ENCODE assay signal across 33 cellular contexts in genomic region chr1:26130695-26131094, GRCh38. TPM values are rescaled to one million over a fixed set of nuclear protein-coding genes. Genes with fewer than 3 reads are reported as not detected.
"Had no signal": no experiment of that assay in that cellular context is flagged by ENCODE, and none has a peak within 500 bp of the region (broad histone marks: within the 10 kb centered on the region; RNA-seq: fewer than 3 reads in every experiment).

No MANE protein-coding gene starts in this region.

- ATAC-seq: activated CD4-positive, alpha-beta T cell treated with anti-CD3 and anti-CD28 coated beads for 36 hours; activated CD4-positive, CD25-positive, alpha-beta regulatory T cell treated with anti-CD3 and anti-CD28 coated beads, Interleukin-2, amount 50 U/mL, for 24 hours; activated naive CD8-positive, alpha-beta T cell treated with anti-CD3 and anti-CD28 coated beads, Interleukin-2, amount 50 U/mL, for 24 hours; activated T-cell treated with anti-CD3 and anti-CD28 coated beads, Interleukin-2, amount 50 U/mL, for 4 hours; activated T-helper 17 cell treated with anti-CD3 and anti-CD28 coated beads, Interleukin-2, amount 50 U/mL, for 72 hours; body of pancreas; effector memory CD8-positive, alpha-beta T cell; foreskin keratinocyte; heart left ventricle; T-helper 17 cell had no signal

- H3K36me3 Mint-ChIP-seq: activated naive CD4-positive, alpha-beta T cell treated with anti-CD3 and anti-CD28 coated beads, Interleukin-2, amount 50 U/mL, for 24 hours; activated naive CD8-positive, alpha-beta T cell treated with anti-CD3 and anti-CD28 coated beads for 36 hours had no signal

- H3K27me3 Mint-ChIP-seq: activated CD4-positive, alpha-beta T cell treated with anti-CD3 and anti-CD28 coated beads for 36 hours; activated CD4-positive, alpha-beta T cell treated with anti-CD3 and anti-CD28 coated beads, Interleukin-2, amount 10 ng/mL, durations not matched to agents 24 days and 14 days; activated naive CD4-positive, alpha-beta T cell treated with anti-CD3 and anti-CD28 coated beads, Interleukin-2, amount 50 U/mL, for 24 hours; activated naive CD8-positive, alpha-beta T cell treated with anti-CD3 and anti-CD28 coated beads for 36 hours; activated T-helper 17 cell treated with anti-CD3 and anti-CD28 coated beads, Interleukin-2, amount 50 U/mL, for 72 hours; T-helper 17 cell had no signal

- DNase-seq: activated B cell treated with CpG ODN at 0.5 μM for 24 hours; activated CD4-positive, alpha-beta memory T cell treated with anti-CD3 and anti-CD28 coated beads, Interleukin-2, amount 10 ng/mL, durations not matched to agents 7 days and 5 days; activated CD4-positive, alpha-beta T cell treated with anti-CD3 and anti-CD28 coated beads for 36 hours; activated CD4-positive, alpha-beta T cell treated with anti-CD3 and anti-CD28 coated beads, Interleukin-2, amount 10 ng/mL, durations not matched to agents 24 days and 14 days; activated CD4-positive, alpha-beta T cell treated with anti-CD3 and anti-CD28 coated beads, Interleukin-2, amount 50 U/mL, for 4 hours; activated effector memory CD4-positive, alpha-beta T cell treated with anti-CD3 and anti-CD28 coated beads, Interleukin-2, amount 50 U/mL, for 16 hours; activated naive CD4-positive, alpha-beta T cell treated with anti-CD3 and anti-CD28 coated beads for 36 hours; activated naive CD8-positive, alpha-beta T cell treated with anti-CD3 and anti-CD28 coated beads for 36 hours; activated naive CD8-positive, alpha-beta T cell treated with anti-CD3 and anti-CD28 coated beads, Interleukin-2, amount 50 U/mL, for 24 hours; activated T-cell treated with anti-CD3 and anti-CD28 coated beads, Interleukin-2, amount 50 U/mL, for 4 hours; adrenal gland; amygdala; aorta; body of pancreas; caudate nucleus; cortex of kidney; dermis blood vessel endothelial cell; effector CD4-positive, alpha-beta T cell; effector memory CD8-positive, alpha-beta T cell; erythroblast; foreskin keratinocyte; gastrocnemius medialis; glutamatergic neuron; heart left ventricle; T-helper 17 cell; T1000; WERI-Rb-1 had no signal

- H3K9me3 Mint-ChIP-seq: activated B cell treated with CpG ODN at 0.5 μM for 24 hours; activated CD4-positive, alpha-beta memory T cell treated with anti-CD3 and anti-CD28 coated beads, Interleukin-2, amount 10 ng/mL, durations not matched to agents 7 days and 5 days; activated CD4-positive, alpha-beta T cell treated with anti-CD3 and anti-CD28 coated beads, Interleukin-2, amount 10 ng/mL, durations not matched to agents 24 days and 14 days; activated naive CD4-positive, alpha-beta T cell treated with anti-CD3 and anti-CD28 coated beads for 36 hours; activated naive CD4-positive, alpha-beta T cell treated with anti-CD3 and anti-CD28 coated beads, Interleukin-2, amount 50 U/mL, for 24 hours; activated naive CD8-positive, alpha-beta T cell treated with anti-CD3 and anti-CD28 coated beads for 36 hours; activated naive CD8-positive, alpha-beta T cell treated with anti-CD3 and anti-CD28 coated beads, Interleukin-2, amount 50 U/mL, for 24 hours; activated T-helper 17 cell treated with anti-CD3 and anti-CD28 coated beads, Interleukin-2, amount 50 U/mL, for 72 hours; effector memory CD8-positive, alpha-beta T cell had no signal

- H3K27ac Mint-ChIP-seq: activated B cell treated with CpG ODN at 0.5 μM for 24 hours; activated CD4-positive, alpha-beta memory T cell treated with anti-CD3 and anti-CD28 coated beads, Interleukin-2, amount 10 ng/mL, durations not matched to agents 7 days and 5 days; activated CD4-positive, alpha-beta T cell treated with anti-CD3 and anti-CD28 coated beads for 36 hours; activated CD4-positive, alpha-beta T cell treated with anti-CD3 and anti-CD28 coated beads, Interleukin-2, amount 10 ng/mL, durations not matched to agents 24 days and 14 days; activated naive CD4-positive, alpha-beta T cell treated with anti-CD3 and anti-CD28 coated beads for 36 hours; activated naive CD8-positive, alpha-beta T cell treated with anti-CD3 and anti-CD28 coated beads for 36 hours; activated naive CD8-positive, alpha-beta T cell treated with anti-CD3 and anti-CD28 coated beads, Interleukin-2, amount 50 U/mL, for 24 hours; activated T-helper 17 cell treated with anti-CD3 and anti-CD28 coated beads, Interleukin-2, amount 50 U/mL, for 72 hours; effector memory CD8-positive, alpha-beta T cell; T-helper 17 cell; T-helper 2 cell treated with Interferon-gamma antibody and Interleukin-4, amounts not matched to agents 5 μg/mL and 100 μg/mL, for 36 hours had no signal

- H3K4me3 Mint-ChIP-seq: activated B cell treated with CpG ODN at 0.5 μM for 24 hours; activated CD4-positive, alpha-beta memory T cell treated with anti-CD3 and anti-CD28 coated beads, Interleukin-2, amount 10 ng/mL, durations not matched to agents 7 days and 5 days; activated CD4-positive, alpha-beta T cell treated with anti-CD3 and anti-CD28 coated beads for 36 hours; activated CD4-positive, alpha-beta T cell treated with anti-CD3 and anti-CD28 coated beads, Interleukin-2, amount 10 ng/mL, durations not matched to agents 24 days and 14 days; activated naive CD4-positive, alpha-beta T cell treated with anti-CD3 and anti-CD28 coated beads for 36 hours; activated naive CD4-positive, alpha-beta T cell treated with anti-CD3 and anti-CD28 coated beads, Interleukin-2, amount 50 U/mL, for 24 hours; activated naive CD8-positive, alpha-beta T cell treated with anti-CD3 and anti-CD28 coated beads for 36 hours; activated naive CD8-positive, alpha-beta T cell treated with anti-CD3 and anti-CD28 coated beads, Interleukin-2, amount 50 U/mL, for 24 hours; activated T-cell treated with anti-CD3 and anti-CD28 coated beads, Interleukin-2, amount 50 U/mL, for 4 hours; activated T-helper 17 cell treated with anti-CD3 and anti-CD28 coated beads, Interleukin-2, amount 50 U/mL, for 72 hours; effector memory CD8-positive, alpha-beta T cell; T-helper 17 cell; T-helper 2 cell treated with Interferon-gamma antibody and Interleukin-4, amounts not matched to agents 5 μg/mL and 100 μg/mL, for 36 hours had no signal

RNA-seq across cellular contexts. Expression of gene FAM110D, which starts 28.2 kb away (rescaled TPM):
- total RNA-seq: activated B cell treated with CpG ODN at 0.5 μM for 24 hours; activated CD4-positive, alpha-beta memory T cell treated with anti-CD3 and anti-CD28 coated beads, Interleukin-2, amount 10 ng/mL, durations not matched to agents 7 days and 5 days; activated CD4-positive, alpha-beta T cell treated with anti-CD3 and anti-CD28 coated beads for 36 hours; activated naive CD8-positive, alpha-beta T cell treated with anti-CD3 and anti-CD28 coated beads for 36 hours; activated T-cell treated with anti-CD3 and anti-CD28 coated beads, Interleukin-2, amount 50 U/mL, for 4 hours; activated T-helper 17 cell treated with anti-CD3 and anti-CD28 coated beads, Interleukin-2, amount 50 U/mL, for 72 hours; foreskin keratinocyte; T-helper 17 cell had no signal

RNA-seq across cellular contexts. Expression of gene C1orf232, which starts 38.1 kb away (rescaled TPM):
- total RNA-seq: activated B cell treated with CpG ODN at 0.5 μM for 24 hours; activated CD4-positive, alpha-beta memory T cell treated with anti-CD3 and anti-CD28 coated beads, Interleukin-2, amount 10 ng/mL, durations not matched to agents 7 days and 5 days; activated CD4-positive, alpha-beta T cell treated with anti-CD3 and anti-CD28 coated beads for 36 hours; activated CD4-positive, alpha-beta T cell treated with anti-CD3 and anti-CD28 coated beads, Interleukin-2, amount 10 ng/mL, durations not matched to agents 24 days and 14 days; activated naive CD4-positive, alpha-beta T cell treated with anti-CD3 and anti-CD28 coated beads for 36 hours; activated naive CD8-positive, alpha-beta T cell treated with anti-CD3 and anti-CD28 coated beads for 36 hours; activated T-cell treated with anti-CD3 and anti-CD28 coated beads, Interleukin-2, amount 50 U/mL, for 4 hours; activated T-helper 17 cell treated with anti-CD3 and anti-CD28 coated beads, Interleukin-2, amount 50 U/mL, for 72 hours; adrenal gland; aorta; body of pancreas; chondrocyte; dermis blood vessel endothelial cell; esophagus muscularis mucosa; foreskin keratinocyte; gastrocnemius medialis; heart left ventricle; T-helper 17 cell had no signal

RNA-seq across cellular contexts. Expression of gene ZNF593OS, which starts 40.9 kb away (rescaled TPM):
- total RNA-seq: activated B cell treated with CpG ODN at 0.5 μM for 24 hours; activated CD4-positive, alpha-beta memory T cell treated with anti-CD3 and anti-CD28 coated beads, Interleukin-2, amount 10 ng/mL, durations not matched to agents 7 days and 5 days; activated CD4-positive, alpha-beta T cell treated with anti-CD3 and anti-CD28 coated beads for 36 hours; activated CD4-positive, alpha-beta T cell treated with anti-CD3 and anti-CD28 coated beads, Interleukin-2, amount 10 ng/mL, durations not matched to agents 24 days and 14 days; activated naive CD4-positive, alpha-beta T cell treated with anti-CD3 and anti-CD28 coated beads for 36 hours; activated naive CD8-positive, alpha-beta T cell treated with anti-CD3 and anti-CD28 coated beads for 36 hours; activated T-cell treated with anti-CD3 and anti-CD28 coated beads, Interleukin-2, amount 50 U/mL, for 4 hours; activated T-helper 17 cell treated with anti-CD3 and anti-CD28 coated beads, Interleukin-2, amount 50 U/mL, for 72 hours; aorta; body of pancreas; chondrocyte; dermis blood vessel endothelial cell; esophagus muscularis mucosa; foreskin keratinocyte; heart left ventricle; T-helper 17 cell had no signal
